In genomic region chr13:72963762-72964161, GRCh38 we compare ENCODE assay signal across 17 cellular contexts.
A peak's percentile ranks its signal among the peaks of the same experiment; 100 is the strongest.
DNase-seq lines count a peak whose midpoint lies in the region; ATAC-seq, FAIRE-seq and TF ChIP-seq lines count a peak whose summit lies in the region.
"Had no signal": no experiment of that assay in that cellular context is flagged by ENCODE, and none has a peak within 500 bp of the region (broad histone marks: within the 10 kb centered on the region; RNA-seq: fewer than 3 reads in every experiment).

No MANE protein-coding gene starts in this region.

- SMC1A ChIA-PET in GM12878 (lab: Charles Lee; ENCODE audit: uncharacterized antibody, unreplicated experiment): interaction anchor here (0.5 to 1.9 kb wide), 4 partner anchors 15 to 1532 kb away, joined by 3 to 5 read pairs (median 3); no protein-coding TSS in a partner anchor

- H3K36me3 Mint-ChIP-seq in stimulated activated effector memory CD8-positive, alpha-beta T cell treated with anti-CD3 and anti-CD28 coated beads, Interleukin-12 subunit alpha, Interleukin-12 subunit beta, amount 100 ng/mL, for 72 hours: peaks cover 28% of the 10 kb centered on the region

- no peaks in the 10 kb centered on the region for H3K27me3 ChIP-seq in GM12878 (replicated peaks in 1 of 2; ENCODE audit: control insufficient read depth in 2 of 2, insufficient read depth in 2 of 2, low read length in 1 of 2)
- H3K27me3 ChIP-seq: BLaER1, suprapubic skin had no signal

- no peak overlapping the region for H3K4me2 ChIP-seq in GM12878 (ENCODE audit: control insufficient read depth, insufficient read depth)
- H3K4me2 ChIP-seq: BLaER1 had no signal

- no peak overlapping the region for H3K27ac Mint-ChIP-seq in stimulated activated effector memory CD8-positive, alpha-beta T cell treated with anti-CD3 and anti-CD28 coated beads, Interleukin-12 subunit alpha, Interleukin-12 subunit beta, amount 100 ng/mL, for 72 hours
- H3K27ac Mint-ChIP-seq: activated naive CD4-positive, alpha-beta T cell treated with anti-CD3 and anti-CD28 coated beads, Interleukin-2, amount 50 U/mL, for 24 hours had no signal

- no peak for TF ChIP-seq EP300 in GM12878 (IDR thresholded peaks at IDR 0.05; ENCODE audit: borderline replicate concordance in 1 of 2, control insufficient read depth in 1 of 2, low read depth in 2 of 2, low read length in 2 of 2)

- H3K9ac ChIP-seq in GM12878 (ENCODE audit: control insufficient read depth, insufficient read depth, low read length): no peak overlapping the region
- H3K9ac ChIP-seq: BLaER1 had no signal

- RAD21 ChIA-PET in GM12878 (lab: Charles Lee; ENCODE audit: unreplicated experiment): no interaction called here

- no peak overlapping the region for H3K4me3 Mint-ChIP-seq in stimulated activated effector memory CD8-positive, alpha-beta T cell treated with anti-CD3 and anti-CD28 coated beads, Interleukin-12 subunit alpha, Interleukin-12 subunit beta, amount 100 ng/mL, for 72 hours
- H3K4me3 Mint-ChIP-seq: activated naive CD4-positive, alpha-beta T cell treated with anti-CD3 and anti-CD28 coated beads, Interleukin-2, amount 50 U/mL, for 24 hours; central memory CD8-positive, alpha-beta T cell; neural crest cell had no signal

- POLR2A ChIA-PET in GM12878 (lab: Charles Lee): no interaction called here

- H2AFZ ChIP-seq in GM12878 (ENCODE audit: control insufficient read depth, low read depth, low read length): no peak overlapping the region

- H3K4me3 ChIP-seq in GM12878: no peak overlapping the region
- H3K4me3 ChIP-seq: BLaER1, skin epidermis, suprapubic skin had no signal

- no peaks in the 10 kb centered on the region for H3K4me1 Mint-ChIP-seq in stimulated activated effector memory CD8-positive, alpha-beta T cell treated with anti-CD3 and anti-CD28 coated beads, Interleukin-12 subunit alpha, Interleukin-12 subunit beta, amount 100 ng/mL, for 72 hours
- H3K4me1 Mint-ChIP-seq: activated naive CD4-positive, alpha-beta T cell treated with anti-CD3 and anti-CD28 coated beads, Interleukin-2, amount 50 U/mL, for 24 hours had no signal

- no peak overlapping the region for H3K27ac ChIP-seq in GM12878 (ENCODE audit: control insufficient read depth, insufficient read depth)
- H3K27ac ChIP-seq: BLaER1, skin epidermis, suprapubic skin had no signal

- intact Hi-C loops in GM12878 (cut with micrococcal nuclease; ENCODE audit: unreplicated experiment): no loop called here

- no peaks in the 10 kb centered on the region; a peak in 1 of 4 replicates for H3K36me3 ChIP-seq in GM12878 (ENCODE audit: control insufficient read depth in 2 of 2, insufficient read depth in 2 of 2, low read length in 1 of 2)

- no peak for TF ChIP-seq RAD21 in GM12878 (IDR thresholded peaks at IDR 0.05; ENCODE audit: insufficient read depth, low read depth, low read length)

- TF ChIP-seq POLR2A in GM12878 (IDR thresholded peaks at IDR 0.05; ENCODE audit: low read depth, low read length): no peak

- peak; percentile 49 for FAIRE-seq in GM12878 (lab: Jason Lieb, UNC)

- ATAC-seq in GM18867 (IDR thresholded peaks at IDR 0.05; ENCODE audit: unreplicated experiment) (peak; percentile 76), GM21723 (IDR thresholded peaks at IDR 0.05; ENCODE audit: unreplicated experiment) (peak; percentile 81), HG03442 (IDR thresholded peaks at IDR 0.05; ENCODE audit: unreplicated experiment) (peak; percentile 72), GM12878 (peak; percentile 82)
- no peak for ATAC-seq in stimulated activated effector memory CD8-positive, alpha-beta T cell treated with anti-CD3 and anti-CD28 coated beads, Interleukin-12 subunit alpha, Interleukin-12 subunit beta, amount 100 ng/mL, for 72 hours

- H3K79me2 ChIP-seq in GM12878 (ENCODE audit: control insufficient read depth, insufficient read depth, low read length): no peaks in the 10 kb centered on the region

- in situ Hi-C loops in GM12878 (cut with MboI): no loop called here

- no peaks in the 10 kb centered on the region for H3K9me3 ChIP-seq in GM12878 (replicated peaks; ENCODE audit: control insufficient read depth, insufficient read depth, low read length)
- H3K9me3 ChIP-seq: BLaER1, suprapubic skin had no signal

- H3K4me1 ChIP-seq in GM12878 (ENCODE audit: control insufficient read depth, insufficient read depth, low read length): no peaks in the 10 kb centered on the region

- no peaks in the 10 kb centered on the region for H3K9me3 Mint-ChIP-seq in stimulated activated effector memory CD8-positive, alpha-beta T cell treated with anti-CD3 and anti-CD28 coated beads, Interleukin-12 subunit alpha, Interleukin-12 subunit beta, amount 100 ng/mL, for 72 hours
- H3K9me3 Mint-ChIP-seq: activated naive CD4-positive, alpha-beta T cell treated with anti-CD3 and anti-CD28 coated beads, Interleukin-2, amount 50 U/mL, for 24 hours; central memory CD8-positive, alpha-beta T cell; neural crest cell had no signal

- WGBS in GM12878 (ENCODE audit: insufficient coverage, insufficient replicate concordance, low lambda C conversion rate, missing lambda C conversion rate): 5% methylated on average over 1 of the region's 1 CpG

- no peak for DNase-seq in GM12878 (ENCODE audit: low read depth, low spot score)
- DNase-seq in NCI-H345 treated with DMSO at 0.1 percent for 48 hours (lab: John Stamatoyannopoulos, UW; ENCODE audit: unreplicated experiment): no peak
- no peak for DNase-seq in NCI-H446 (lab: John Stamatoyannopoulos, UW)
- DNase-seq in stimulated activated effector memory CD8-positive, alpha-beta T cell treated with anti-CD3 and anti-CD28 coated beads, Interleukin-12 subunit alpha, Interleukin-12 subunit beta, amount 100 ng/mL, for 72 hours (ENCODE audit: low spot score in 2 of 2): no peak
- no peak for DNase-seq in DMS 273 treated with DMSO at 0.1 percent for 48 hours (lab: John Stamatoyannopoulos, UW)
- DNase-seq: hypothalamus, NCI-H1417, NCI-H526 had no signal

- H4K20me1 ChIP-seq in GM12878 (ENCODE audit: control insufficient read depth, insufficient read depth): no peaks in the 10 kb centered on the region
- H4K20me1 ChIP-seq: BLaER1 had no signal

- BruUV-seq in GM12878 (replicated peaks; lab: Mats Ljungman, UMichigan): no TSS peak

- TF ChIP-seq CTCF in GM12878 (IDR thresholded peaks at IDR 0.05 in 2 of 3, conservative IDR thresholded peaks at IDR 0.05 in 1 of 3; ENCODE audit: control insufficient read depth in 2 of 3, extremely low read depth in 1 of 3, insufficient read depth in 1 of 3, low read depth in 3 of 3, low read length in 3 of 3): no peak

- CTCF ChIA-PET in GM12878 (lab: Yijun Ruan, JAX): interaction anchor here (1.2 kb wide), 1 partner anchor 15 kb away, joined by 4 read pairs; no protein-coding TSS in a partner anchor

TF ChIP-seq in GM12878, 131 proteins besides CTCF, POLR2A, EP300 and RAD21 (continues in another document):
- TF ChIP-seq HCFC1 (IDR thresholded peaks at IDR 0.05; ENCODE audit: low read length) (no peak), RAD51 (IDR thresholded peaks at IDR 0.05) (no peak), CBX5 (IDR thresholded peaks at IDR 0.05; ENCODE audit: low read depth) (no peak), TCF3 (IDR thresholded peaks at IDR 0.05; ENCODE audit: borderline replicate concordance, insufficient read depth, low read depth, low read length) (no peak), ATF2 (IDR thresholded peaks at IDR 0.05; ENCODE audit: low read length) (0 out of 2 replicates have a peak, but pooled peaks have one; percentile 19), TAF1 (IDR thresholded peaks at IDR 0.05; ENCODE audit: borderline replicate concordance, low read depth, low read length) (no peak), FOXK2 (IDR thresholded peaks at IDR 0.05) (no peak), NFIC (IDR thresholded peaks at IDR 0.05; ENCODE audit: low read depth, low read length) (no peak), BCL11A (IDR thresholded peaks at IDR 0.05; ENCODE audit: low read depth, low read length) (no peak), PAX8 (IDR thresholded peaks at IDR 0.05) (no peak), SMAD1 (IDR thresholded peaks at IDR 0.05; ENCODE audit: low read depth, partially characterized antibody) (no peak), ATF7 (IDR thresholded peaks at IDR 0.05; ENCODE audit: low read depth) (0 out of 2 replicates have a peak, but pooled peaks have one; percentile 21), TBL1XR1 (IDR thresholded peaks at IDR 0.05; ENCODE audit: low read depth, low read length) (no peak), ZBED1 (IDR thresholded peaks at IDR 0.05; ENCODE audit: borderline replicate concordance) (no peak), YBX1 (IDR thresholded peaks at IDR 0.05) (no peak), ZNF384 (IDR thresholded peaks at IDR 0.05; ENCODE audit: borderline replicate concordance, low read depth, low read length) (no peak), MYC (IDR thresholded peaks at IDR 0.05; ENCODE audit: insufficient read depth, insufficient read length, insufficient replicate concordance, low read length, severe bottlenecking) (no peak), FOS (IDR thresholded peaks at IDR 0.05; ENCODE audit: borderline replicate concordance, extremely low read depth, insufficient read length) (no peak), SPI1 (IDR thresholded peaks at IDR 0.05; ENCODE audit: borderline replicate concordance, insufficient read depth, low read depth, low read length) (peak; percentile 86), MEF2B (IDR thresholded peaks at IDR 0.05; ENCODE audit: partially characterized antibody, poor library complexity, severe bottlenecking) (peak; percentile 20), IKZF2 (IDR thresholded peaks at IDR 0.05) (peak in 1 of 2 experiments; percentile 12; a peak in 2 of 4 replicates), DPF2 (IDR thresholded peaks at IDR 0.05) (no peak)
